Comparison of ENCODE assay signal across 23 cellular contexts in the genomic region with DNA sequence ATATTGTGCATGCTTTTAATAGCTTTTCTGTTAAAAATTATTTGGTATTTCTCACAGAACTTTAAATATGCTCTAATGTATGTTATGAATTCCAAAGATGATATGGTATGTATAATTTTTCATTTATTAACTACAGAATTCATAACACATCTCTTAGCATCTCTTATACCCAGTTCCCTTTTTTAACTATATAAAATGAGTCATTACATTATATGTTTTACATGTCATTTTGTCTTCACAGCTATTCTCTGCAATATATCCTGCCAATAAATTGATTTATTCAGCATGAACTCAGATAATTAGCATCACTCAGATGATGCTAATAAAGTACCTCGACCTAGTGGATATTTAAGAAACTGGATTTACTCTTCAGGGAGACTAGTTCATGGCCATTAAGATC.
"Had no signal": no experiment of that assay in that cellular context is flagged by ENCODE, and none has a peak within 500 bp of the region (broad histone marks: within the 10 kb centered on the region; RNA-seq: fewer than 3 reads in every experiment).

No MANE protein-coding gene starts in this region.

- DNase-seq: activated CD4-positive, alpha-beta T cell treated with anti-CD3 and anti-CD28 coated beads for 4 hours; activated CD4-positive, alpha-beta T cell treated with anti-CD3 and anti-CD28 coated beads, Interleukin-2, amount 50 U/mL, for 4 hours; activated CD8-positive, alpha-beta memory T cell treated with anti-CD3 and anti-CD28 coated beads, Interleukin-2, amount 50 U/mL, for 48 hours; activated CD8-positive, alpha-beta T cell treated with anti-CD3 and anti-CD28 coated beads, Interleukin-2, amount 10 ng/mL, durations not matched to agents 7 days and 5 days; activated naive CD4-positive, alpha-beta T cell treated with anti-CD3 and anti-CD28 coated beads, Interleukin-2, amount 50 U/mL, for 16 hours; activated naive CD8-positive, alpha-beta T cell treated with anti-CD3 and anti-CD28 coated beads, Interleukin-2, amount 10 ng/mL, durations not matched to agents 7 days and 5 days; activated T-cell treated with anti-CD3 and anti-CD28 coated beads, Interleukin-2, amount 50 U/mL, for 1 hour; adrenal gland; anterior cingulate cortex; cerebellar nuclear complex; Karpas-422; MM.1S; NCI-H146; NCI-H187 treated with DMSO at 0.1 percent for 48 hours; NCI-H2081 treated with DMSO at 0.1 percent for 48 hours; NCI-H226; NCI-H526; NK-92 treated with Interleukin-12 subunit alpha and Interleukin-12 subunit beta, amount 100 ng/mL, for 24 hours; Peyer's patch; SHP77 had no signal

- H3K27ac Mint-ChIP-seq: activated CD8-positive, alpha-beta T cell treated with anti-CD3 and anti-CD28 coated beads, Interleukin-2, amount 10 ng/mL, durations not matched to agents 7 days and 5 days; activated naive CD8-positive, alpha-beta T cell treated with anti-CD3 and anti-CD28 coated beads, Interleukin-2, amount 10 ng/mL, durations not matched to agents 7 days and 5 days; T-helper 1 cell treated with Interleukin-12 subunit alpha and Interleukin-12 subunit beta and Interleukin-4 antibody, amounts not matched to agents 30 μg/mL and 1 μg/mL, for 36 hours had no signal

- H3K36me3 Mint-ChIP-seq: activated naive CD8-positive, alpha-beta T cell treated with anti-CD3 and anti-CD28 coated beads, Interleukin-2, amount 10 ng/mL, durations not matched to agents 7 days and 5 days had no signal

- H3K4me3 Mint-ChIP-seq: activated CD8-positive, alpha-beta T cell treated with anti-CD3 and anti-CD28 coated beads, Interleukin-2, amount 10 ng/mL, durations not matched to agents 7 days and 5 days; activated naive CD8-positive, alpha-beta T cell treated with anti-CD3 and anti-CD28 coated beads, Interleukin-2, amount 10 ng/mL, durations not matched to agents 7 days and 5 days; T-helper 1 cell treated with Interleukin-12 subunit alpha and Interleukin-12 subunit beta and Interleukin-4 antibody, amounts not matched to agents 30 μg/mL and 1 μg/mL, for 36 hours had no signal

- H3K4me1 Mint-ChIP-seq: activated naive CD8-positive, alpha-beta T cell treated with anti-CD3 and anti-CD28 coated beads, Interleukin-2, amount 10 ng/mL, durations not matched to agents 7 days and 5 days had no signal

- H3K9me3 Mint-ChIP-seq: activated naive CD8-positive, alpha-beta T cell treated with anti-CD3 and anti-CD28 coated beads, Interleukin-2, amount 10 ng/mL, durations not matched to agents 7 days and 5 days; T-helper 1 cell treated with Interleukin-12 subunit alpha and Interleukin-12 subunit beta and Interleukin-4 antibody, amounts not matched to agents 30 μg/mL and 1 μg/mL, for 36 hours had no signal

- ATAC-seq: activated CD4-positive, CD25-positive, alpha-beta regulatory T cell treated with anti-CD3 and anti-CD28 coated beads, Interleukin-2, amount 50 U/mL, for 24 hours; activated CD8-positive, alpha-beta T cell treated with anti-CD3 and anti-CD28 coated beads, Interleukin-2, amount 10 ng/mL, durations not matched to agents 7 days and 5 days; SK-N-SH treated with all-trans-retinoic acid at 6 μM for 48 hours had no signal
